In genomic region chr16:17466876-17467275, GRCh38 we compare ENCODE assay signal across 1 cellular context.
TF ChIP-seq lines count a peak whose summit lies in the region.

No MANE protein-coding gene starts in this region.

TF ChIP-seq in H1, 55 proteins besides CTCF, POLR2A, EP300 and RAD21:
- no peak for TF ChIP-seq ATF2 (IDR thresholded peaks at IDR 0.05; ENCODE audit: low read length)
- TF ChIP-seq TAF1 (IDR thresholded peaks at IDR 0.05; ENCODE audit: low read depth, low read length) = no peak
- no peak for TF ChIP-seq SIRT6 (IDR thresholded peaks at IDR 0.05; ENCODE audit: low read length)
- no peak for TF ChIP-seq TEAD4 (IDR thresholded peaks at IDR 0.05; ENCODE audit: low read depth, low read length)
- no peak for TF ChIP-seq CBX5 (IDR thresholded peaks at IDR 0.05; ENCODE audit: low read depth, low read length)
- TF ChIP-seq POU5F1 (IDR thresholded peaks at IDR 0.05; ENCODE audit: low read depth, low read length) = no peak
- no peak for TF ChIP-seq SRF (IDR thresholded peaks at IDR 0.05; ENCODE audit: low read depth, low read length)
- no peak for TF ChIP-seq FOSL1 (IDR thresholded peaks at IDR 0.05; ENCODE audit: insufficient read depth, low read depth, low read length)
- TF ChIP-seq TBP (IDR thresholded peaks at IDR 0.05; ENCODE audit: low read depth, low read length) = no peak
- no peak for TF ChIP-seq CHD7 (IDR thresholded peaks at IDR 0.05; ENCODE audit: insufficient replicate concordance, low read length)
- TF ChIP-seq KDM5A (IDR thresholded peaks at IDR 0.05; ENCODE audit: low read length) = no peak
- no peak for TF ChIP-seq MAX (IDR thresholded peaks at IDR 0.05)
- TF ChIP-seq BRCA1 (IDR thresholded peaks at IDR 0.05; ENCODE audit: low read depth, low read length) = no peak
- no peak for TF ChIP-seq NRF1 (IDR thresholded peaks at IDR 0.05; ENCODE audit: low read depth, low read length)
- no peak for TF ChIP-seq SUZ12 (IDR thresholded peaks at IDR 0.05; ENCODE audit: low read length)
- no peak for TF ChIP-seq CEBPB (IDR thresholded peaks at IDR 0.05; ENCODE audit: low read depth, low read length)
- TF ChIP-seq ZNF274 (IDR thresholded peaks at IDR 0.05; ENCODE audit: borderline replicate concordance, extremely low read depth, low read length) = no peak
- no peak for TF ChIP-seq CHD1 (IDR thresholded peaks at IDR 0.05; ENCODE audit: low read depth, low read length)
- no peak for TF ChIP-seq EZH2 (IDR thresholded peaks at IDR 0.05; ENCODE audit: low read depth, low read length, severe bottlenecking)
